In genomic region chr2:36918307-36918706, GRCh38 we compare ENCODE assay signal across 13 cellular contexts. TPM values are rescaled to one million over a fixed set of nuclear protein-coding genes. Genes with fewer than 3 reads are reported as not detected.
DNase-seq lines count a peak whose midpoint lies in the region; ATAC-seq, FAIRE-seq and TF ChIP-seq lines count a peak whose summit lies in the region.
"Had no signal": no experiment of that assay in that cellular context is flagged by ENCODE, and none has a peak within 500 bp of the region (broad histone marks: within the 10 kb centered on the region; RNA-seq: fewer than 3 reads in every experiment).

No MANE protein-coding gene starts in this region.

- intact Hi-C loops in kidney (cut with DNase I): no loop called here

- H3K9me3 ChIP-seq in GM23248 (ENCODE audit: low read depth) (no peaks in the 10 kb centered on the region), astrocyte (ENCODE audit: insufficient read depth, low read depth, low read length) (no peaks in the 10 kb centered on the region), kidney (ENCODE audit: control insufficient read depth in 1 of 2, low read length in 2 of 2) (no peaks in the 10 kb centered on the region)
- H3K9me3 ChIP-seq: upper lobe of left lung had no signal

- peak; percentile 38 for TF ChIP-seq CTCF in AG09319 (IDR thresholded peaks at IDR 0.05; ENCODE audit: low read depth, low read length)
- TF ChIP-seq CTCF in astrocyte (IDR thresholded peaks at IDR 0.05; ENCODE audit: insufficient read depth, low read depth, low read length): peak; percentile 9
- peak; percentile 9 for TF ChIP-seq CTCF in kidney (IDR thresholded peaks at IDR 0.05; ENCODE audit: borderline replicate concordance, extremely low read depth, insufficient read depth)

- no peaks in the 10 kb centered on the region; the same call in 1 of the 2 replicates for H3K36me3 ChIP-seq in GM23248 (ENCODE audit: low read depth)
- peaks cover 2% of the 10 kb centered on the region for H3K36me3 ChIP-seq in astrocyte (ENCODE audit: insufficient read depth, low read length)
- peaks cover 0 to 2% of the 10 kb centered on the region in 2 donors for H3K36me3 ChIP-seq in kidney (ENCODE audit: control insufficient read depth in 1 of 2, insufficient read depth in 2 of 2, low read length in 2 of 2)
- H3K36me3 ChIP-seq: upper lobe of left lung had no signal

- H3K27me3 ChIP-seq in GM23248 (replicated peaks; ENCODE audit: insufficient read depth) (no peaks in the 10 kb centered on the region), astrocyte (ENCODE audit: insufficient read depth, low read length) (no peaks in the 10 kb centered on the region)
- H3K27me3 ChIP-seq: upper lobe of left lung had no signal

- H3K4me3 ChIP-seq in GM23248 (no peak overlapping the region), astrocyte (ENCODE audit: insufficient read depth, low read depth, low read length) (no peak overlapping the region), kidney (ENCODE audit: low read length in 2 of 2) (no peak overlapping the region)
- H3K4me3 ChIP-seq: upper lobe of left lung had no signal

- ATAC-seq in HG03342 (IDR thresholded peaks at IDR 0.05; ENCODE audit: unreplicated experiment): no peak

- H3K27me3 Mint-ChIP-seq in astrocyte (ENCODE audit: low read depth, unreplicated experiment): no peaks in the 10 kb centered on the region

- H3K27ac Mint-ChIP-seq in astrocyte (ENCODE audit: unreplicated experiment): no peak overlapping the region

- H3K36me3 Mint-ChIP-seq in astrocyte (ENCODE audit: low read depth, unreplicated experiment): peaks cover 3% of the 10 kb centered on the region

- H4K20me1 ChIP-seq in GM23248 (ENCODE audit: insufficient read depth): no peaks in the 10 kb centered on the region
- peaks cover 5% of the 10 kb centered on the region for H4K20me1 ChIP-seq in astrocyte (ENCODE audit: insufficient read depth, low read length)

- no peaks in the 10 kb centered on the region for H3K9me3 Mint-ChIP-seq in astrocyte (ENCODE audit: unreplicated experiment)

- H3K4me2 ChIP-seq in GM23248 (ENCODE audit: unreplicated experiment) (no peak overlapping the region), astrocyte (ENCODE audit: low read length) (no peak overlapping the region)

- no peaks in the 10 kb centered on the region for H3K9me2 ChIP-seq in GM23248 (ENCODE audit: insufficient read depth)

- H2AFZ ChIP-seq in GM23248 (no peak overlapping the region), astrocyte (ENCODE audit: low read depth, low read length) (no peak overlapping the region)

- no peak for FAIRE-seq in astrocyte (lab: Jason Lieb, UNC)
- FAIRE-seq in kidney (lab: Jason Lieb, UNC): peak; percentile 59
- FAIRE-seq: GM18507, small intestine had no signal

- no peaks in the 10 kb centered on the region for H3F3A ChIP-seq in GM23248 (ENCODE audit: insufficient read depth)

- in situ Hi-C loops in GM23248 (cut with MboI): no loop called here

- no peak overlapping the region for H3K4me3 Mint-ChIP-seq in astrocyte (ENCODE audit: unreplicated experiment)

- H3K4me1 ChIP-seq in GM23248 (ENCODE audit: insufficient read depth): peaks cover under 1% of the 10 kb centered on the region; the same call in 1 of the 2 replicates
- H3K4me1 ChIP-seq in astrocyte (ENCODE audit: insufficient read depth, low read length): peaks cover under 1% of the 10 kb centered on the region
- no peaks in the 10 kb centered on the region for H3K4me1 ChIP-seq in kidney (ENCODE audit: control insufficient read depth in 1 of 2, insufficient read depth in 1 of 2, low read depth in 1 of 2, low read length in 2 of 2)
- H3K4me1 ChIP-seq: upper lobe of left lung had no signal

- H3K79me2 ChIP-seq in GM23248 (ENCODE audit: insufficient read depth) (peaks cover 46% of the 10 kb centered on the region), astrocyte (ENCODE audit: insufficient read depth, low read length) (no peaks in the 10 kb centered on the region)

- no peak overlapping the region for H3K9ac ChIP-seq in GM23248
- no peak overlapping the region for H3K9ac ChIP-seq in astrocyte (ENCODE audit: low read length)
- no peak overlapping the region for H3K9ac ChIP-seq in kidney (ENCODE audit: low read length in 2 of 2)

- H3K4me1 Mint-ChIP-seq in astrocyte (ENCODE audit: low read depth, unreplicated experiment): peaks cover 10% of the 10 kb centered on the region

- DNase-seq in AG09319 (ENCODE audit: extremely low read depth, low read depth) (no peak), GM23248 (peak; percentile 33), astrocyte (ENCODE audit: low read depth) (no peak), kidney (no peak), NCI-H2171 (lab: John Stamatoyannopoulos, UW) (no peak), SHP77 treated with DMSO at 0.1 percent for 48 hours (lab: John Stamatoyannopoulos, UW) (no peak), Ammon's horn (ENCODE audit: low spot score) (no peak)
- DNase-seq: effector memory CD4-positive, alpha-beta T cell; NCI-H146; small intestine; upper lobe of left lung had no signal

- no peak overlapping the region for H3K27ac ChIP-seq in GM23248
- no peak overlapping the region for H3K27ac ChIP-seq in astrocyte (ENCODE audit: low read depth, low read length)
- H3K27ac ChIP-seq in kidney (ENCODE audit: low read depth in 2 of 2, low read length in 2 of 2): no peak overlapping the region
- H3K27ac ChIP-seq: upper lobe of left lung had no signal

RNA-seq across cellular contexts. Expression of gene STRN, which starts 48.0 kb away (rescaled TPM):
- 12.1 and 12.8 TPM in 2 replicates for total RNA-seq in GM23248 (2014; rRNA removed; shearing (Covaris generic))
- 5.8 and 6.5 TPM in 2 replicates for polyA plus RNA-seq in GM23248 (2016; fragmentation: Nextera tagmentation; extraction: Ambion mirVana)
- total RNA-seq in astrocyte: 24.2 and 25.6 TPM in 2 replicates
- 42.7 TPM for total RNA-seq in kidney
- polyA plus RNA-seq in kidney (ENCODE audit: insufficient read depth, low read depth, low replicate concordance): 3.7 TPM
